Comparison of ENCODE assay signal across 3 cellular contexts in genomic region chr19:12752056-12752781, GRCh38.
TF ChIP-seq lines count a peak whose summit lies in the region.

No MANE protein-coding gene starts in this region.

TF ChIP-seq in SK-N-SH, 30 proteins besides CTCF, POLR2A, EP300 and RAD21:
- TF ChIP-seq JUND (IDR thresholded peaks at IDR 0.05) (no peak), GABPA (IDR thresholded peaks at IDR 0.05; ENCODE audit: low read depth) (no peak), TEAD4 (IDR thresholded peaks at IDR 0.05; ENCODE audit: borderline replicate concordance, insufficient read depth) (no peak), EZH2phosphoT487 (IDR thresholded peaks at IDR 0.05; ENCODE audit: borderline replicate concordance, low read depth) (no peak), SMC3 (IDR thresholded peaks at IDR 0.05; ENCODE audit: low read depth, low read length) (no peak), MEF2A (IDR thresholded peaks at IDR 0.05; ENCODE audit: borderline replicate concordance, low read depth) (no peak), GATA2 (CRISPR knock-in tag; IDR thresholded peaks at IDR 0.05) (no peak), YY1 (IDR thresholded peaks at IDR 0.05; ENCODE audit: low read depth) (no peak)
- TF ChIP-seq, protein P1, sequence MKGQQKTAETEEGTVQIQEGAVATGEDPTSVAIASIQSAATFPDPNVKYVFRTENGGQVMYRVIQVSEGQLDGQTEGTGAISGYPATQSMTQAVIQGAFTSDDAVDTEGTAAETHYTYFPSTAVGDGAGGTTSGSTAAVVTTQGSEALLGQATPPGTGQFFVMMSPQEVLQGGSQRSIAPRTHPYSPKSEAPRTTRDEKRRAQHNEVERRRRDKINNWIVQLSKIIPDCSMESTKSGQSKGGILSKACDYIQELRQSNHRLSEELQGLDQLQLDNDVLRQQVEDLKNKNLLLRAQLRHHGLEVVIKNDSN (IDR thresholded peaks at IDR 0.05; ENCODE audit: borderline replicate concordance, low read depth): no peak

TF ChIP-seq in SK-N-SH treated with all-trans-retinoic acid at 6 μM for 48 hours, 23 proteins besides CTCF, POLR2A, EP300 and RAD21:
- TF ChIP-seq PATZ1 (CRISPR knock-in tag; IDR thresholded peaks at IDR 0.05; ENCODE audit: borderline replicate concordance): no peak
- TF ChIP-seq TOX (CRISPR knock-in tag; IDR thresholded peaks at IDR 0.05; ENCODE audit: borderline replicate concordance): no peak
- no peak for TF ChIP-seq ISL1 (CRISPR knock-in tag; IDR thresholded peaks at IDR 0.05)
- TF ChIP-seq, protein P2, sequence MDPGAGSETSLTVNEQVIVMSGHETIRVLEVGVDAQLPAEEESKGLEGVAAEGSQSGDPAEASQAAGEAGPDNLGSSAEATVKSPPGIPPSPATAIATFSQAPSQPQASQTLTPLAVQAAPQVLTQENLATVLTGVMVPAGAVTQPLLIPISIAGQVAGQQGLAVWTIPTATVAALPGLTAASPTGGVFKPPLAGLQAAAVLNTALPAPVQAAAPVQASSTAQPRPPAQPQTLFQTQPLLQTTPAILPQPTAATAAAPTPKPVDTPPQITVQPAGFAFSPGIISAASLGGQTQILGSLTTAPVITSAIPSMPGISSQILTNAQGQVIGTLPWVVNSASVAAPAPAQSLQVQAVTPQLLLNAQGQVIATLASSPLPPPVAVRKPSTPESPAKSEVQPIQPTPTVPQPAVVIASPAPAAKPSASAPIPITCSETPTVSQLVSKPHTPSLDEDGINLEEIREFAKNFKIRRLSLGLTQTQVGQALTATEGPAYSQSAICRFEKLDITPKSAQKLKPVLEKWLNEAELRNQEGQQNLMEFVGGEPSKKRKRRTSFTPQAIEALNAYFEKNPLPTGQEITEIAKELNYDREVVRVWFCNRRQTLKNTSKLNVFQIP (CRISPR knock-in tag; IDR thresholded peaks at IDR 0.05; ENCODE audit: borderline replicate concordance, low read depth): no peak
- no peak for TF ChIP-seq TCF4 (CRISPR knock-in tag; IDR thresholded peaks at IDR 0.05; ENCODE audit: borderline replicate concordance)
- no peak for TF ChIP-seq OSR1 (CRISPR knock-in tag; IDR thresholded peaks at IDR 0.05)
- TF ChIP-seq ZNF70 (CRISPR knock-in tag; IDR thresholded peaks at IDR 0.05): no peak
- no peak for TF ChIP-seq ZFP3 (CRISPR knock-in tag; IDR thresholded peaks at IDR 0.05)
- no peak for TF ChIP-seq CSRNP3 (CRISPR knock-in tag; IDR thresholded peaks at IDR 0.05)
- TF ChIP-seq ZC3H10 (CRISPR knock-in tag; IDR thresholded peaks at IDR 0.05): no peak
- no peak for TF ChIP-seq TSHZ2 (CRISPR knock-in tag; IDR thresholded peaks at IDR 0.05)
- no peak for TF ChIP-seq ESRRG (CRISPR knock-in tag; IDR thresholded peaks at IDR 0.05)
- TF ChIP-seq GLIS3 (CRISPR knock-in tag; IDR thresholded peaks at IDR 0.05): no peak
- TF ChIP-seq CREB5 (CRISPR knock-in tag; IDR thresholded peaks at IDR 0.05; ENCODE audit: low read depth): no peak
- no peak for TF ChIP-seq PPARA (CRISPR knock-in tag; IDR thresholded peaks at IDR 0.05; ENCODE audit: borderline replicate concordance)
- no peak for TF ChIP-seq ZNF8 (CRISPR knock-in tag; IDR thresholded peaks at IDR 0.05)

TF ChIP-seq in HepG2, 621 proteins besides CTCF, POLR2A, EP300 and RAD21:
- TF ChIP-seq NRL (CRISPR knock-in tag; IDR thresholded peaks at IDR 0.05; ENCODE audit: borderline replicate concordance) (no peak), ZFP36 (IDR thresholded peaks at IDR 0.05; ENCODE audit: borderline replicate concordance, low read depth, low read length, partially characterized antibody) (no peak), ZNF12 (CRISPR knock-in tag; IDR thresholded peaks at IDR 0.05) (no peak)
- TF ChIP-seq, protein P3, sequence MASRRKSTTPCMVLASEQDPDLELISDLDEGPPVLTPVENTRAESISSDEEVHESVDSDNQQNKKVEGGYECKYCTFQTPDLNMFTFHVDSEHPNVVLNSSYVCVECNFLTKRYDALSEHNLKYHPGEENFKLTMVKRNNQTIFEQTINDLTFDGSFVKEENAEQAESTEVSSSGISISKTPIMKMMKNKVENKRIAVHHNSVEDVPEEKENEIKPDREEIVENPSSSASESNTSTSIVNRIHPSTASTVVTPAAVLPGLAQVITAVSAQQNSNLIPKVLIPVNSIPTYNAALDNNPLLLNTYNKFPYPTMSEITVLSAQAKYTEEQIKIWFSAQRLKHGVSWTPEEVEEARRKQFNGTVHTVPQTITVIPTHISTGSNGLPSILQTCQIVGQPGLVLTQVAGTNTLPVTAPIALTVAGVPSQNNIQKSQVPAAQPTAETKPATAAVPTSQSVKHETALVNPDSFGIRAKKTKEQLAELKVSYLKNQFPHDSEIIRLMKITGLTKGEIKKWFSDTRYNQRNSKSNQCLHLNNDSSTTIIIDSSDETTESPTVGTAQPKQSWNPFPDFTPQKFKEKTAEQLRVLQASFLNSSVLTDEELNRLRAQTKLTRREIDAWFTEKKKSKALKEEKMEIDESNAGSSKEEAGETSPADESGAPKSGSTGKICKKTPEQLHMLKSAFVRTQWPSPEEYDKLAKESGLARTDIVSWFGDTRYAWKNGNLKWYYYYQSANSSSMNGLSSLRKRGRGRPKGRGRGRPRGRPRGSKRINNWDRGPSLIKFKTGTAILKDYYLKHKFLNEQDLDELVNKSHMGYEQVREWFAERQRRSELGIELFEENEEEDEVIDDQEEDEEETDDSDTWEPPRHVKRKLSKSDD (CRISPR knock-in tag; IDR thresholded peaks at IDR 0.05; ENCODE audit: low read depth): no peak
